16 cellular contexts compared by ENCODE assay signal in genomic region chr2:1572638-1573037, GRCh38.
DNase-seq lines count a peak whose midpoint lies in the region; ATAC-seq and TF ChIP-seq lines count a peak whose summit lies in the region.
"Had no signal": no experiment of that assay in that cellular context is flagged by ENCODE, and none has a peak within 500 bp of the region (broad histone marks: within the 10 kb centered on the region; RNA-seq: fewer than 3 reads in every experiment).

No MANE protein-coding gene starts in this region.

- DNase-seq in PC-3 (peak; percentile 31), fibroblast of peridontal ligament (ENCODE audit: extremely low read depth) (peak; percentile 67), mesenchymal stem cell (peak; percentile 26), NCI-H2171 (lab: John Stamatoyannopoulos, UW) (no peak)
- no peak for DNase-seq in activated T-cell treated with anti-CD3 and anti-CD28 coated beads, Interleukin-2, amount 50 U/mL, for 4 hours
- DNase-seq in activated naive CD8-positive, alpha-beta T cell treated with anti-CD3 and anti-CD28 coated beads for 36 hours = no peak
- no peak for DNase-seq in activated CD4-positive, alpha-beta memory T cell treated with anti-CD3 and anti-CD28 coated beads for 36 hours
- DNase-seq: activated CD4-positive, alpha-beta T cell treated with anti-CD3 and anti-CD28 coated beads, Interleukin-2, amount 50 U/mL, for 48 hours; anterior cingulate cortex; dermis blood vessel endothelial cell; DMS79; H7; stimulated activated naive CD8-positive, alpha-beta T cell treated with anti-CD3 and anti-CD28 coated beads, Interleukin-15, amount 100 ng/mL, for 72 hours had no signal

- H3K27ac ChIP-seq in PC-3 (ENCODE audit: low read length) (no peak overlapping the region), mesenchymal stem cell (ENCODE audit: low read length, poor library complexity, severe bottlenecking) (no peak overlapping the region)

- H2AFZ ChIP-seq in PC-3 (ENCODE audit: low read length) (no peak overlapping the region), mesenchymal stem cell (ENCODE audit: low read depth, low read length) (no peak overlapping the region)

- no peak overlapping the region for H2BK5ac ChIP-seq in mesenchymal stem cell (ENCODE audit: low read depth, low read length, poor library complexity, severe bottlenecking)

- no peak overlapping the region for H4K8ac ChIP-seq in mesenchymal stem cell (ENCODE audit: low read length)

- H3K9me2 ChIP-seq in PC-3 (replicated peaks; ENCODE audit: low read length) = no peaks in the 10 kb centered on the region

- H3K4me1 Mint-ChIP-seq in activated T-cell treated with anti-CD3 and anti-CD28 coated beads, Interleukin-2, amount 50 U/mL, for 4 hours (ENCODE audit: low read depth) = no peaks in the 10 kb centered on the region
- H3K4me1 Mint-ChIP-seq in activated naive CD8-positive, alpha-beta T cell treated with anti-CD3 and anti-CD28 coated beads for 36 hours = no peaks in the 10 kb centered on the region
- H3K4me1 Mint-ChIP-seq in activated CD4-positive, alpha-beta memory T cell treated with anti-CD3 and anti-CD28 coated beads for 36 hours (ENCODE audit: low read depth) = no peaks in the 10 kb centered on the region
- H3K4me1 Mint-ChIP-seq: activated T-helper 17 cell treated with anti-CD3 and anti-CD28 coated beads, Interleukin-2, amount 50 U/mL, for 72 hours; mesothelial cell of epicardium; stimulated activated naive CD8-positive, alpha-beta T cell treated with anti-CD3 and anti-CD28 coated beads, Interleukin-15, amount 100 ng/mL, for 72 hours had no signal

- H3K27me3 ChIP-seq in PC-3 (ENCODE audit: low read length) (no peaks in the 10 kb centered on the region), mesenchymal stem cell (ENCODE audit: control insufficient read depth in 1 of 2, insufficient read depth in 1 of 2, low read length in 2 of 2) (peaks cover 0 to 4% of the 10 kb centered on the region in 2 experiments)

- POLR2A ChIA-PET in PC-3 (lab: Charles Lee; ENCODE audit: unreplicated experiment) = no interaction called here
- POLR2A ChIA-PET in activated CD4-positive, alpha-beta memory T cell treated with anti-CD3 and anti-CD28 coated beads for 36 hours (lab: Charles Lee) = no interaction called here

- no peaks in the 10 kb centered on the region for H3K79me1 ChIP-seq in mesenchymal stem cell (replicated peaks; ENCODE audit: low read length, poor library complexity, severe bottlenecking)

- H4K91ac ChIP-seq in mesenchymal stem cell (ENCODE audit: low read length) = no peak overlapping the region

- no peaks in the 10 kb centered on the region for H3K79me2 ChIP-seq in PC-3 (ENCODE audit: low read length)

- no peak overlapping the region for H2BK15ac ChIP-seq in mesenchymal stem cell (ENCODE audit: low read depth, poor library complexity, severe bottlenecking)

- H3K9ac ChIP-seq in PC-3 (ENCODE audit: low read length) (no peak overlapping the region), mesenchymal stem cell (ENCODE audit: low read length) (peak overlapping the region; percentile 40)

- TF ChIP-seq CTCF in PC-3 (conservative IDR thresholded peaks at IDR 0.05; ENCODE audit: low read depth, low read length) = no peak

- H3K9me3 ChIP-seq in PC-3 (ENCODE audit: low read length) (no peaks in the 10 kb centered on the region), mesenchymal stem cell (ENCODE audit: control insufficient read depth, low read length) (no peaks in the 10 kb centered on the region)

- no peak overlapping the region for H3K4me3 ChIP-seq in PC-3 (ENCODE audit: low read length)
- peak overlapping the region in 1 of 2 experiments; percentile 47 for H3K4me3 ChIP-seq in mesenchymal stem cell (ENCODE audit: insufficient read depth in 1 of 2, low read depth in 1 of 2, low read length in 2 of 2)

- H3K23ac ChIP-seq in mesenchymal stem cell (ENCODE audit: low read length in 2 of 2) = no peak overlapping the region

- H3K4me1 ChIP-seq in PC-3 (ENCODE audit: insufficient read depth, low read length) (peaks cover 1% of the 10 kb centered on the region), mesenchymal stem cell (ENCODE audit: control insufficient read depth, insufficient read depth, low read depth, low read length) (peaks cover 3% of the 10 kb centered on the region)

- no peak overlapping the region for H3K14ac ChIP-seq in mesenchymal stem cell (ENCODE audit: low read length in 2 of 2)

- no peaks in the 10 kb centered on the region for H4K20me1 ChIP-seq in PC-3 (ENCODE audit: low read length)

- H3K4me2 ChIP-seq in PC-3 (ENCODE audit: low read length) (no peak overlapping the region), mesenchymal stem cell (ENCODE audit: low read length, poor library complexity, severe bottlenecking) (no peak overlapping the region)

- H2BK120ac ChIP-seq in mesenchymal stem cell (ENCODE audit: low read depth, low read length) = no peak overlapping the region

- BruUV-seq in PC-3 (replicated peaks; lab: Mats Ljungman, UMichigan) = no TSS peak

- no peak overlapping the region for H2BK12ac ChIP-seq in mesenchymal stem cell (ENCODE audit: low read length in 2 of 2)

- no peaks in the 10 kb centered on the region for H3K36me3 ChIP-seq in PC-3 (ENCODE audit: low read depth, low read length)
- H3K36me3 ChIP-seq in mesenchymal stem cell (ENCODE audit: control insufficient read depth in 1 of 2, insufficient read depth in 2 of 2, low read depth in 1 of 2, low read length in 2 of 2) = no peaks in the 10 kb centered on the region

- no peak for ATAC-seq in PC-3
- no peak for ATAC-seq in activated T-cell treated with anti-CD3 and anti-CD28 coated beads, Interleukin-2, amount 50 U/mL, for 4 hours
- ATAC-seq: activated T-helper 17 cell treated with anti-CD3 and anti-CD28 coated beads, Interleukin-2, amount 50 U/mL, for 72 hours; SK-N-SH treated with all-trans-retinoic acid at 6 μM for 48 hours; stimulated activated naive CD8-positive, alpha-beta T cell treated with anti-CD3 and anti-CD28 coated beads, Interleukin-15, amount 100 ng/mL, for 72 hours had no signal

- H3K4ac ChIP-seq in mesenchymal stem cell (ENCODE audit: low read depth in 1 of 2, low read length in 2 of 2) = no peak overlapping the region

- H3K27me3 Mint-ChIP-seq in activated T-cell treated with anti-CD3 and anti-CD28 coated beads, Interleukin-2, amount 50 U/mL, for 4 hours (ENCODE audit: low read depth) = peaks cover 3% of the 10 kb centered on the region
- H3K27me3 Mint-ChIP-seq in activated naive CD8-positive, alpha-beta T cell treated with anti-CD3 and anti-CD28 coated beads for 36 hours = peaks cover 6% of the 10 kb centered on the region
- peaks cover 3% of the 10 kb centered on the region for H3K27me3 Mint-ChIP-seq in activated CD4-positive, alpha-beta memory T cell treated with anti-CD3 and anti-CD28 coated beads for 36 hours

- 72% methylated on average over 10 of the region's 10 CpGs for WGBS in mesenchymal stem cell

- H3K18ac ChIP-seq in mesenchymal stem cell (ENCODE audit: low read depth in 1 of 2, low read length in 2 of 2) = no peak overlapping the region

- no peak overlapping the region for H3K27ac Mint-ChIP-seq in activated naive CD8-positive, alpha-beta T cell treated with anti-CD3 and anti-CD28 coated beads for 36 hours
- no peak overlapping the region for H3K27ac Mint-ChIP-seq in activated CD4-positive, alpha-beta memory T cell treated with anti-CD3 and anti-CD28 coated beads for 36 hours
- H3K27ac Mint-ChIP-seq: activated T-helper 17 cell treated with anti-CD3 and anti-CD28 coated beads, Interleukin-2, amount 50 U/mL, for 72 hours; mesothelial cell of epicardium; stimulated activated naive CD8-positive, alpha-beta T cell treated with anti-CD3 and anti-CD28 coated beads, Interleukin-15, amount 100 ng/mL, for 72 hours had no signal

- no peak overlapping the region for H2AK5ac ChIP-seq in mesenchymal stem cell (ENCODE audit: low read length, severe bottlenecking)

- peaks cover 4% of the 10 kb centered on the region for H3K9me3 Mint-ChIP-seq in activated T-cell treated with anti-CD3 and anti-CD28 coated beads, Interleukin-2, amount 50 U/mL, for 4 hours
- H3K9me3 Mint-ChIP-seq in activated naive CD8-positive, alpha-beta T cell treated with anti-CD3 and anti-CD28 coated beads for 36 hours = peaks cover 1% of the 10 kb centered on the region
- H3K9me3 Mint-ChIP-seq in activated CD4-positive, alpha-beta memory T cell treated with anti-CD3 and anti-CD28 coated beads for 36 hours = peaks cover 4% of the 10 kb centered on the region
- H3K9me3 Mint-ChIP-seq: activated T-helper 17 cell treated with anti-CD3 and anti-CD28 coated beads, Interleukin-2, amount 50 U/mL, for 72 hours had no signal

- intact Hi-C loops in PC-3 (cut with micrococcal nuclease) = no loop called here
- intact Hi-C loops in activated CD4-positive, alpha-beta memory T cell treated with anti-CD3 and anti-CD28 coated beads for 36 hours (cut with micrococcal nuclease) = no loop called here

- H3K36me3 Mint-ChIP-seq in activated T-cell treated with anti-CD3 and anti-CD28 coated beads, Interleukin-2, amount 50 U/mL, for 4 hours (ENCODE audit: insufficient read depth) = no peaks in the 10 kb centered on the region
- no peaks in the 10 kb centered on the region for H3K36me3 Mint-ChIP-seq in activated naive CD8-positive, alpha-beta T cell treated with anti-CD3 and anti-CD28 coated beads for 36 hours
- H3K36me3 Mint-ChIP-seq in activated CD4-positive, alpha-beta memory T cell treated with anti-CD3 and anti-CD28 coated beads for 36 hours = no peaks in the 10 kb centered on the region

- no peak overlapping the region for H3K4me3 Mint-ChIP-seq in activated T-cell treated with anti-CD3 and anti-CD28 coated beads, Interleukin-2, amount 50 U/mL, for 4 hours
- H3K4me3 Mint-ChIP-seq in activated naive CD8-positive, alpha-beta T cell treated with anti-CD3 and anti-CD28 coated beads for 36 hours = no peak overlapping the region
- no peak overlapping the region for H3K4me3 Mint-ChIP-seq in activated CD4-positive, alpha-beta memory T cell treated with anti-CD3 and anti-CD28 coated beads for 36 hours
- H3K4me3 Mint-ChIP-seq: activated T-helper 17 cell treated with anti-CD3 and anti-CD28 coated beads, Interleukin-2, amount 50 U/mL, for 72 hours; mesothelial cell of epicardium; stimulated activated naive CD8-positive, alpha-beta T cell treated with anti-CD3 and anti-CD28 coated beads, Interleukin-15, amount 100 ng/mL, for 72 hours had no signal

- H3F3A ChIP-seq in PC-3 (ENCODE audit: low read length, unreplicated experiment) = no peaks in the 10 kb centered on the region

- CTCF ChIA-PET in PC-3 (lab: Charles Lee) = no interaction called here
- CTCF ChIA-PET in activated CD4-positive, alpha-beta memory T cell treated with anti-CD3 and anti-CD28 coated beads for 36 hours (lab: Charles Lee) = interaction anchor here (1.1 kb wide), 1 partner anchor 21 kb away, joined by 3 read pairs; no protein-coding TSS in a partner anchor

Comparison
In these comparisons a context has a peak if more than half of its experiments do, and no peak if none do; other contexts are left out.
1. DNase-seq: peak in PC-3 (single experiment), fibroblast of peridontal ligament (single experiment) and mesenchymal stem cell (single experiment); none in activated T-cell treated with anti-CD3 and anti-CD28 coated beads, Interleukin-2, amount 50 U/mL, for 4 hours (single experiment), NCI-H2171 (single experiment), activated naive CD8-positive, alpha-beta T cell treated with anti-CD3 and anti-CD28 coated beads for 36 hours (single experiment) and activated CD4-positive, alpha-beta memory T cell treated with anti-CD3 and anti-CD28 coated beads for 36 hours (single experiment).